Comparison of ENCODE assay signal across 18 cellular contexts in the genomic region with DNA sequence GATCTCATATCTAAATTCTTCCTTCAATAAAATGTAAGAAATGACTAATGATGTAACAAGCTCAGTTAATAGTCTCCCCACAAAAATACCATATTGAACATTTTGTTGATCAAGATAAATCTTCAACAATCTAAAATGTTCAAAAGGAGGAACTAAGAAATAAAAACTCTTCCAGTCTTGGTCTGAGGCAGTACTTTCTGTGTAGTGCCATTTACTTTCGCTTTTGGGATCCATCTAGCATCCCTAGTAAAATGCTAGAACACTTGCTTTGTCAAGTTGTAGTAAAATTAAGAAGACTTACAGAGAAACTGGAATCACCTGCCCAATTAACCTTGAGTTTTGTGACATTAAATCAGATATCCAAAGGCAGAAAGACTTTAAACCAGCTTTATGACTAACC.
DNase-seq lines count a peak whose midpoint lies in the region; ATAC-seq, FAIRE-seq and TF ChIP-seq lines count a peak whose summit lies in the region.
"Had no signal": no experiment of that assay in that cellular context is flagged by ENCODE, and none has a peak within 500 bp of the region (broad histone marks: within the 10 kb centered on the region; RNA-seq: fewer than 3 reads in every experiment).

No MANE protein-coding gene starts in this region.

- H4K20me1 ChIP-seq in Karpas-422 (ENCODE audit: insufficient read depth, low read depth, low read length): no peaks in the 10 kb centered on the region
- no peaks in the 10 kb centered on the region; the same call in 1 of the 2 replicates for H4K20me1 ChIP-seq in PC-9 (ENCODE audit: insufficient read depth)
- H4K20me1 ChIP-seq: BLaER1 treated with 17β-estradiol and CSF1 and Interleukin-3, amounts not matched to agents 10 nM and 100 nM had no signal

- H3K9me2 ChIP-seq in Karpas-422 (replicated peaks; ENCODE audit: insufficient read depth, low read length): no peaks in the 10 kb centered on the region
- no peaks in the 10 kb centered on the region for H3K9me2 ChIP-seq in PC-9 (ENCODE audit: insufficient read depth)

- H3K27ac ChIP-seq in Karpas-422 (ENCODE audit: low read length) (no peak overlapping the region), PC-9 (no peak overlapping the region), mesenchymal stem cell (ENCODE audit: low read length, poor library complexity, severe bottlenecking) (no peak overlapping the region)
- H3K27ac ChIP-seq: A549; BLaER1 treated with 17β-estradiol and CSF1 and Interleukin-3, amounts not matched to agents 10 nM and 100 nM; Peyer's patch had no signal

- no peaks in the 10 kb centered on the region for H3K27me3 ChIP-seq in Karpas-422 (ENCODE audit: low read length)
- H3K27me3 ChIP-seq in PC-9 (ENCODE audit: insufficient read depth, low read depth): no peaks in the 10 kb centered on the region
- H3K27me3 ChIP-seq in mesenchymal stem cell (ENCODE audit: control insufficient read depth in 1 of 2, insufficient read depth in 1 of 2, low read length in 2 of 2): no peaks in the 10 kb centered on the region
- H3K27me3 ChIP-seq: BLaER1 treated with 17β-estradiol and CSF1 and Interleukin-3, amounts not matched to agents 10 nM and 100 nM; Peyer's patch had no signal

- FAIRE-seq in A204.1 (lab: Jason Lieb, UNC): peak; percentile 54
- FAIRE-seq: A549 had no signal

- no peaks in the 10 kb centered on the region for H3K36me3 Mint-ChIP-seq in activated T-cell treated with anti-CD3 and anti-CD28 coated beads, Interleukin-2, amount 50 U/mL, for 72 hours (ENCODE audit: insufficient read depth in 2 of 2)
- H3K36me3 Mint-ChIP-seq: CD8-positive, alpha-beta T cell had no signal

- H3K18ac ChIP-seq in mesenchymal stem cell (ENCODE audit: low read depth in 1 of 2, low read length in 2 of 2): no peak overlapping the region

- H2BK120ac ChIP-seq in mesenchymal stem cell (ENCODE audit: low read depth, low read length): no peak overlapping the region

- BruUV-seq in PC-9 (replicated peaks; lab: Mats Ljungman, UMichigan): no TSS peak

- no peak overlapping the region for H3K27ac Mint-ChIP-seq in activated T-cell treated with anti-CD3 and anti-CD28 coated beads, Interleukin-2, amount 50 U/mL, for 72 hours
- H3K27ac Mint-ChIP-seq: CD8-positive, alpha-beta T cell had no signal

- H3K9me3 Mint-ChIP-seq in activated T-cell treated with anti-CD3 and anti-CD28 coated beads, Interleukin-2, amount 50 U/mL, for 72 hours: peaks cover 4% of the 10 kb centered on the region in 2 donors

- H3K14ac ChIP-seq in mesenchymal stem cell (ENCODE audit: low read length in 2 of 2): no peak overlapping the region

- H3K79me2 ChIP-seq in Karpas-422 (ENCODE audit: low read length) (peaks cover 43% of the 10 kb centered on the region), PC-9 (ENCODE audit: low read depth) (no peaks in the 10 kb centered on the region)

- H3K4me1 ChIP-seq in Karpas-422 (ENCODE audit: low read length) (peaks cover 7% of the 10 kb centered on the region), PC-9 (replicated peaks; ENCODE audit: insufficient read depth) (no peaks in the 10 kb centered on the region), mesenchymal stem cell (ENCODE audit: control insufficient read depth, insufficient read depth, low read depth, low read length) (no peaks in the 10 kb centered on the region)
- H3K4me1 ChIP-seq: A549, Peyer's patch had no signal

- H4K91ac ChIP-seq in mesenchymal stem cell (ENCODE audit: low read length): no peak overlapping the region

- CTCF ChIA-PET in PC-9 (lab: Charles Lee): no interaction called here

- intact Hi-C loops in PC-9 (cut with micrococcal nuclease; ENCODE audit: unreplicated experiment): no loop called here

- H3K27me3 Mint-ChIP-seq in activated T-cell treated with anti-CD3 and anti-CD28 coated beads, Interleukin-2, amount 50 U/mL, for 72 hours (ENCODE audit: low read depth): no peaks in the 10 kb centered on the region

- H3K9me3 ChIP-seq in Karpas-422 (ENCODE audit: low read length): peaks cover 7% of the 10 kb centered on the region
- H3K9me3 ChIP-seq in PC-9 (ENCODE audit: insufficient read depth, low read depth): no peaks in the 10 kb centered on the region
- H3K9me3 ChIP-seq in mesenchymal stem cell (ENCODE audit: control insufficient read depth, low read length): peaks cover 10% of the 10 kb centered on the region
- H3K9me3 ChIP-seq: A549; BLaER1 treated with 17β-estradiol and CSF1 and Interleukin-3, amounts not matched to agents 10 nM and 100 nM; Peyer's patch had no signal

- 100% methylated on average over 1 of the region's 1 CpG for WGBS in mesenchymal stem cell

- DNase-seq in Karpas-422 (no peak), PC-9 (no peak), mesenchymal stem cell (peak; percentile 3), cerebellum (ENCODE audit: low spot score) (no peak), GDM1 (lab: John Stamatoyannopoulos, UW) (no peak)
- no peak for DNase-seq in activated T-cell treated with anti-CD3 and anti-CD28 coated beads, Interleukin-2, amount 50 U/mL, for 72 hours
- DNase-seq: CD8-positive, alpha-beta T cell; H7; NCI-H1417 treated with DMSO at 0.1 percent for 48 hours; NCI-H187 treated with DMSO at 0.1 percent for 48 hours; NCI-H2227 treated with DMSO at 0.1 percent for 48 hours; NCI-H524; NCI-H82; Peyer's patch; T-helper 1 cell had no signal

- H2BK5ac ChIP-seq in mesenchymal stem cell (ENCODE audit: low read depth, low read length, poor library complexity, severe bottlenecking): no peak overlapping the region

- no peak overlapping the region for H2AFZ ChIP-seq in Karpas-422 (ENCODE audit: low read length)
- no peak overlapping the region for H2AFZ ChIP-seq in PC-9
- no peak overlapping the region for H2AFZ ChIP-seq in mesenchymal stem cell (ENCODE audit: low read depth, low read length)

- no peak overlapping the region for H3K9ac ChIP-seq in Karpas-422 (ENCODE audit: low read length)
- H3K9ac ChIP-seq in mesenchymal stem cell (ENCODE audit: low read length): no peak overlapping the region
- H3K9ac ChIP-seq: BLaER1 treated with 17β-estradiol and CSF1 and Interleukin-3, amounts not matched to agents 10 nM and 100 nM had no signal

- H3K4ac ChIP-seq in mesenchymal stem cell (ENCODE audit: low read depth in 1 of 2, low read length in 2 of 2): no peak overlapping the region

- TF ChIP-seq CTCF in PC-9 (conservative IDR thresholded peaks at IDR 0.05): no peak

- no peak overlapping the region for H4K8ac ChIP-seq in mesenchymal stem cell (ENCODE audit: low read length)

- no peak for ATAC-seq in activated T-cell treated with anti-CD3 and anti-CD28 coated beads, Interleukin-2, amount 50 U/mL, for 72 hours (replicated peaks in 1 of 2)
- ATAC-seq: A549; CD8-positive, alpha-beta T cell had no signal

- no peaks in the 10 kb centered on the region for H3K79me1 ChIP-seq in mesenchymal stem cell (replicated peaks; ENCODE audit: low read length, poor library complexity, severe bottlenecking)

- no peak overlapping the region for H2AK5ac ChIP-seq in mesenchymal stem cell (ENCODE audit: low read length, severe bottlenecking)

- POLR2A ChIA-PET in PC-9 (lab: Charles Lee; ENCODE audit: unreplicated experiment): no interaction called here

- H3K23ac ChIP-seq in mesenchymal stem cell (ENCODE audit: low read length in 2 of 2): no peak overlapping the region

- no peaks in the 10 kb centered on the region for H3K4me1 Mint-ChIP-seq in activated T-cell treated with anti-CD3 and anti-CD28 coated beads, Interleukin-2, amount 50 U/mL, for 72 hours (ENCODE audit: low read depth)

- H3K4me2 ChIP-seq in Karpas-422 (ENCODE audit: low read depth, low read length, poor library complexity, severe bottlenecking) (peak overlapping the region; percentile 3), PC-9 (peak overlapping the region; percentile 26; the same call in 1 of the 2 replicates), mesenchymal stem cell (ENCODE audit: low read length, poor library complexity, severe bottlenecking) (no peak overlapping the region)
- H3K4me2 ChIP-seq: A549; BLaER1 treated with 17β-estradiol and CSF1 and Interleukin-3, amounts not matched to agents 10 nM and 100 nM had no signal

- no peak overlapping the region for H3K4me3 ChIP-seq in Karpas-422 (ENCODE audit: low read length)
- no peak overlapping the region for H3K4me3 ChIP-seq in PC-9
- no peak overlapping the region for H3K4me3 ChIP-seq in mesenchymal stem cell (ENCODE audit: insufficient read depth in 1 of 2, low read depth in 1 of 2, low read length in 2 of 2)
- H3K4me3 ChIP-seq: A549; BLaER1 treated with 17β-estradiol and CSF1 and Interleukin-3, amounts not matched to agents 10 nM and 100 nM; Peyer's patch had no signal

- peaks cover 10% of the 10 kb centered on the region; the same call in 1 of the 2 replicates for H3K36me3 ChIP-seq in Karpas-422 (ENCODE audit: insufficient read depth, low read length)
- H3K36me3 ChIP-seq in PC-9 (ENCODE audit: low read depth): no peaks in the 10 kb centered on the region
- H3K36me3 ChIP-seq in mesenchymal stem cell (ENCODE audit: control insufficient read depth in 1 of 2, insufficient read depth in 2 of 2, low read depth in 1 of 2, low read length in 2 of 2): no peaks in the 10 kb centered on the region
- H3K36me3 ChIP-seq: BLaER1 treated with 17β-estradiol and CSF1 and Interleukin-3, amounts not matched to agents 10 nM and 100 nM; Peyer's patch had no signal

- H2BK12ac ChIP-seq in mesenchymal stem cell (ENCODE audit: low read length in 2 of 2): no peak overlapping the region

- no peak overlapping the region for H3K4me3 Mint-ChIP-seq in activated T-cell treated with anti-CD3 and anti-CD28 coated beads, Interleukin-2, amount 50 U/mL, for 72 hours
- H3K4me3 Mint-ChIP-seq: CD8-positive, alpha-beta T cell had no signal

- no peaks in the 10 kb centered on the region for H3F3A ChIP-seq in PC-9 (ENCODE audit: insufficient read depth, low read depth)

- no peak overlapping the region for H2BK15ac ChIP-seq in mesenchymal stem cell (ENCODE audit: low read depth, poor library complexity, severe bottlenecking)
